ENCODE assay signal across 20 cellular contexts in genomic region chrX:153057281-153057680, GRCh38.
"Had no signal": no experiment of that assay in that cellular context is flagged by ENCODE, and none has a peak within 500 bp of the region (broad histone marks: within the 10 kb centered on the region; RNA-seq: fewer than 3 reads in every experiment).

No MANE protein-coding gene starts in this region.

- H3K27me3 Mint-ChIP-seq: central memory CD8-positive, alpha-beta T cell had no signal

- H3K9me3 Mint-ChIP-seq: activated CD8-positive, alpha-beta T cell treated with anti-CD3 and anti-CD28 coated beads for 36 hours; central memory CD8-positive, alpha-beta T cell; naive thymus-derived CD4-positive, alpha-beta T cell; stimulated activated memory B cell treated with anti-CD40 and anti-IgM and Interleukin-4, amounts not matched to agents 10 μg/mL and 1 μg/mL and 100 μg/mL, for 72 hours had no signal

- H3K4me1 ChIP-seq: lower lobe of right lung, psoas muscle, right lobe of liver had no signal

- H3K27me3 ChIP-seq: body of pancreas, right lobe of liver had no signal

- H3K9me3 ChIP-seq: body of pancreas, gastroesophageal sphincter, lower lobe of right lung, psoas muscle, right lobe of liver, spleen, upper lobe of left lung had no signal

- H3K36me3 Mint-ChIP-seq: naive thymus-derived CD4-positive, alpha-beta T cell; stimulated activated memory B cell treated with anti-CD40 and anti-IgM and Interleukin-4, amounts not matched to agents 10 μg/mL and 1 μg/mL and 100 μg/mL, for 72 hours had no signal

- H3K4me1 Mint-ChIP-seq: activated CD4-positive, alpha-beta T cell treated with anti-CD3 and anti-CD28 coated beads for 36 hours; central memory CD8-positive, alpha-beta T cell had no signal

- DNase-seq: activated CD4-positive, alpha-beta T cell treated with anti-CD3 and anti-CD28 coated beads for 36 hours; activated CD8-positive, alpha-beta T cell treated with anti-CD3 and anti-CD28 coated beads for 36 hours; activated naive CD4-positive, alpha-beta T cell treated with anti-CD3 and anti-CD28 coated beads, Interleukin-2, amount 50 U/mL, for 16 hours; amniotic stem cell; body of pancreas; cortex of kidney; effector memory CD4-positive, alpha-beta T cell; lower lobe of right lung; naive thymus-derived CD4-positive, alpha-beta T cell; occipital lobe; psoas muscle; right lobe of liver; spleen; stimulated activated CD4-positive, alpha-beta T cell treated with anti-CD3 and anti-CD28 coated beads, Interleukin-1b, Interleukin-23, amount 100 ng/mL, for 48 hours; T-helper 9 cell; upper lobe of left lung had no signal

- H3K27ac Mint-ChIP-seq: activated CD4-positive, alpha-beta T cell treated with anti-CD3 and anti-CD28 coated beads for 36 hours; activated CD8-positive, alpha-beta T cell treated with anti-CD3 and anti-CD28 coated beads for 36 hours; naive thymus-derived CD4-positive, alpha-beta T cell; stimulated activated memory B cell treated with anti-CD40 and anti-IgM and Interleukin-4, amounts not matched to agents 10 μg/mL and 1 μg/mL and 100 μg/mL, for 72 hours had no signal

- H3K4me3 ChIP-seq: body of pancreas, lower lobe of right lung, psoas muscle, right lobe of liver had no signal

- ATAC-seq: activated CD4-positive, alpha-beta T cell treated with anti-CD3 and anti-CD28 coated beads for 36 hours; activated CD8-positive, alpha-beta T cell treated with anti-CD3 and anti-CD28 coated beads for 36 hours; body of pancreas; gastroesophageal sphincter; lower lobe of right lung; naive thymus-derived CD4-positive, alpha-beta T cell; psoas muscle; stimulated activated memory B cell treated with anti-CD40 and anti-IgM and Interleukin-4, amounts not matched to agents 10 μg/mL and 1 μg/mL and 100 μg/mL, for 72 hours had no signal

- H3K27ac ChIP-seq: body of pancreas, gastroesophageal sphincter, lower lobe of right lung, psoas muscle, right lobe of liver, spleen, upper lobe of left lung, VCaP had no signal

- H3K4me3 Mint-ChIP-seq: activated CD4-positive, alpha-beta T cell treated with anti-CD3 and anti-CD28 coated beads for 36 hours; central memory CD8-positive, alpha-beta T cell had no signal

- H3K36me3 ChIP-seq: gastroesophageal sphincter, lower lobe of right lung, right lobe of liver, spleen, upper lobe of left lung had no signal
